1 cellular context compared by ENCODE assay signal in the genomic region with DNA sequence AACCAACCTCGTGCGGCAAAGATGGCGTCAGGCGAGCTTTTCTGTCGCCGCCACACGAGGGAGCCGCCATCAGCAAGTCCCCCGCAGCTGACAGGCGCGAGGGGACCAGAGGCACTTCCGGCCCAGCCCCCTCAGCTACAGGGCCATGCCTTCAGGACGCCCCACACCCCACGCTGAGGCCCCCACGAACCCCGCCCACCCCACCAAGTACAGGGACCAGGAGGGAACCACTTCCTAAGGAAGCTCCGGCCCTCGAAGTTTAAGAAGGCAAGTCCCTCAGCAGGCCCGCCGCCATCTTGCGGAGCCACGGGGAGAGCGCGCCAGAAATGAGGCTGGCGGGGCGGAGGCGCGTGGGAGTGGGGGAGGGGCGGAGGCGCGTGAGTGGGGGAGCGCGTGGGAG.
TF ChIP-seq lines count a peak whose summit lies in the region.

No MANE protein-coding gene starts in this region.

TF ChIP-seq in GM23338, 12 proteins besides CTCF, POLR2A, EP300 and RAD21 (continued from another document):
- TF ChIP-seq, protein P1, sequence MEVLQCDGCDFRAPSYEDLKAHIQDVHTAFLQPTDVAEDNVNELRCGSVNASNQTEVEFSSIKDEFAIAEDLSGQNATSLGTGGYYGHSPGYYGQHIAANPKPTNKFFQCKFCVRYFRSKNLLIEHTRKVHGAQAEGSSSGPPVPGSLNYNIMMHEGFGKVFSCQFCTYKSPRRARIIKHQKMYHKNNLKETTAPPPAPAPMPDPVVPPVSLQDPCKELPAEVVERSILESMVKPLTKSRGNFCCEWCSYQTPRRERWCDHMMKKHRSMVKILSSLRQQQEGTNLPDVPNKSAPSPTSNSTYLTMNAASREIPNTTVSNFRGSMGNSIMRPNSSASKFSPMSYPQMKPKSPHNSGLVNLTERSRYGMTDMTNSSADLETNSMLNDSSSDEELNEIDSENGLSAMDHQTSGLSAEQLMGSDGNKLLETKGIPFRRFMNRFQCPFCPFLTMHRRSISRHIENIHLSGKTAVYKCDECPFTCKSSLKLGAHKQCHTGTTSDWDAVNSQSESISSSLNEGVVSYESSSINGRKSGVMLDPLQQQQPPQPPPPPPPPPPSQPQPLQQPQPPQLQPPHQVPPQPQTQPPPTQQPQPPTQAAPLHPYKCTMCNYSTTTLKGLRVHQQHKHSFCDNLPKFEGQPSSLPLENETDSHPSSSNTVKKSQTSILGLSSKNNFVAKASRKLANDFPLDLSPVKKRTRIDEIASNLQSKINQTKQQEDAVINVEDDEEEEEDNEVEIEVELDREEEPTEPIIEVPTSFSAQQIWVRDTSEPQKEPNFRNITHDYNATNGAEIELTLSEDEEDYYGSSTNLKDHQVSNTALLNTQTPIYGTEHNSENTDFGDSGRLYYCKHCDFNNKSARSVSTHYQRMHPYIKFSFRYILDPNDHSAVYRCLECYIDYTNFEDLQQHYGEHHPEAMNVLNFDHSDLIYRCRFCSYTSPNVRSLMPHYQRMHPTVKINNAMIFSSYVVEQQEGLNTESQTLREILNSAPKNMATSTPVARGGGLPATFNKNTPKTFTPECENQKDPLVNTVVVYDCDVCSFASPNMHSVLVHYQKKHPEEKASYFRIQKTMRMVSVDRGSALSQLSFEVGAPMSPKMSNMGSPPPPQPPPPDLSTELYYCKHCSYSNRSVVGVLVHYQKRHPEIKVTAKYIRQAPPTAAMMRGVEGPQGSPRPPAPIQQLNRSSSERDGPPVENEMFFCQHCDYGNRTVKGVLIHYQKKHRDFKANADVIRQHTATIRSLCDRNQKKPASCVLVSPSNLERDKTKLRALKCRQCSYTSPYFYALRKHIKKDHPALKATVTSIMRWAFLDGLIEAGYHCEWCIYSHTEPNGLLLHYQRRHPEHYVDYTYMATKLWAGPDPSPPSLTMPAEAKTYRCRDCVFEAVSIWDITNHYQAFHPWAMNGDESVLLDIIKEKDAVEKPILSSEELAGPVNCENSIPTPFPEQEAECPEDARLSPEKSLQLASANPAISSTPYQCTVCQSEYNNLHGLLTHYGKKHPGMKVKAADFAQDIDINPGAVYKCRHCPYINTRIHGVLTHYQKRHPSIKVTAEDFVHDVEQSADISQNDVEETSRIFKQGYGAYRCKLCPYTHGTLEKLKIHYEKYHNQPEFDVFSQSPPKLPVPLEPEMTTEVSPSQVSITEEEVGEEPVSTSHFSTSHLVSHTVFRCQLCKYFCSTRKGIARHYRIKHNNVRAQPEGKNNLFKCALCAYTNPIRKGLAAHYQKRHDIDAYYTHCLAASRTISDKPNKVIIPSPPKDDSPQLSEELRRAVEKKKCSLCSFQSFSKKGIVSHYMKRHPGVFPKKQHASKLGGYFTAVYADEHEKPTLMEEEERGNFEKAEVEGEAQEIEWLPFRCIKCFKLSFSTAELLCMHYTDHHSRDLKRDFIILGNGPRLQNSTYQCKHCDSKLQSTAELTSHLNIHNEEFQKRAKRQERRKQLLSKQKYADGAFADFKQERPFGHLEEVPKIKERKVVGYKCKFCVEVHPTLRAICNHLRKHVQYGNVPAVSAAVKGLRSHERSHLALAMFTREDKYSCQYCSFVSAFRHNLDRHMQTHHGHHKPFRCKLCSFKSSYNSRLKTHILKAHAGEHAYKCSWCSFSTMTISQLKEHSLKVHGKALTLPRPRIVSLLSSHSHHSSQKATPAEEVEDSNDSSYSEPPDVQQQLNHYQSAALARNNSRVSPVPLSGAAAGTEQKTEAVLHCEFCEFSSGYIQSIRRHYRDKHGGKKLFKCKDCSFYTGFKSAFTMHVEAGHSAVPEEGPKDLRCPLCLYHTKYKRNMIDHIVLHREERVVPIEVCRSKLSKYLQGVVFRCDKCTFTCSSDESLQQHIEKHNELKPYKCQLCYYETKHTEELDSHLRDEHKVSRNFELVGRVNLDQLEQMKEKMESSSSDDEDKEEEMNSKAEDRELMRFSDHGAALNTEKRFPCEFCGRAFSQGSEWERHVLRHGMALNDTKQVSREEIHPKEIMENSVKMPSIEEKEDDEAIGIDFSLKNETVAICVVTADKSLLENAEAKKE (CRISPR knock-in tag; IDR thresholded peaks at IDR 0.05): no peak
- TF ChIP-seq EZH2phosphoT487 (IDR thresholded peaks at IDR 0.05; ENCODE audit: unreplicated experiment) (no peak), NANOG (IDR thresholded peaks at IDR 0.05; ENCODE audit: borderline replicate concordance) (no peak), REST (IDR thresholded peaks at IDR 0.05; ENCODE audit: unreplicated experiment) (no peak), JUNB (IDR thresholded peaks at IDR 0.05; ENCODE audit: unreplicated experiment) (no peak)
TF ChIP-seq in GM23338: peak in this region for 0.
